26 cellular contexts compared by ENCODE assay signal in the genomic region with DNA sequence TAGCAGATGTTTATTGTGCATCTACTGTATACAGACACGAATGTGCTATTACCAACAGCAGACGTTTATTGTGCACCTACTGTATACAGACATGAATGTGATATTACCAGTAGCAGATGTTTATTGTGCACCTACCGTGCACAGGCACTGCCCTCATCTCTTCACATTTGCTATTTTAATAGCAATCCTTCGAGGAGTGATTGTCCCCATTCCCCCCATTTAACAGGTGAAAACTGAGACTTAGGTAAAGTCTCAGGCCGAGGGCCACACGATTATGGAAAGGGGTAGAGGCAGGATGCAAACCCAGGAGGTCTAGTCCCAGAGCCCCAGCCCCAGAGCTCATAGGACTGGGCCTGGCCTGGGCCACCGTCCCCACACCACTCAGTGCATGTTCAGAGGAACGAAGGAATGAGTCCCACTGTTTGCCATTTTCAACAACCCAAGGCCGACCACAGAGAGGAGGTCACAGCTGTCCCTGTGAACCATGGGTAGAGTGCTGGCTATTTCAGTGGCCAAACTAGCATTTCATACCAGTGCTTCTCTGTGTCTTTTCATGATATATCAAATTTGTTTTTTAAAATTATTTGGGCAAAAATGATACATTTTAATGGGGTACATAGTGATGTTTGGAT.
"Had no signal": no experiment of that assay in that cellular context is flagged by ENCODE, and none has a peak within 500 bp of the region (broad histone marks: within the 10 kb centered on the region; RNA-seq: fewer than 3 reads in every experiment).

No MANE protein-coding gene starts in this region.

- H3K27ac ChIP-seq: neutrophil, ovary, parathyroid adenoma, psoas muscle, right lobe of liver, sigmoid colon, stomach, thoracic aorta, thyroid gland, tibial nerve, upper lobe of left lung, vagina had no signal

- DNase-seq: naive thymus-derived CD8-positive, alpha-beta T cell; nephron progenitor cell; nucleus accumbens; ovary; psoas muscle; right lobe of liver; sigmoid colon; small intestine; stimulated activated CD4-positive, alpha-beta T cell treated with anti-CD3 and anti-CD28 coated beads, Interleukin-15, amount 100 ng/mL, for 24 hours; stimulated activated CD4-positive, alpha-beta T cell treated with anti-CD3 and anti-CD28 coated beads, Interleukin-2, amount 100 ng/mL, for 24 hours; stimulated activated CD4-positive, alpha-beta T cell treated with anti-CD3 and anti-CD28 coated beads, Interleukin-2, amount 100 ng/mL, for 48 hours; stimulated activated CD4-positive, alpha-beta T cell treated with anti-CD3 and anti-CD28 coated beads, Interleukin-4, amount 100 ng/mL, for 24 hours; stimulated activated naive B cell treated with anti-CD40 and anti-IgM and Interleukin-4, amounts not matched to agents 10 μg/mL and 1 μg/mL and 100 μg/mL, for 72 hours; stimulated activated naive CD4-positive, alpha-beta T cell treated with Interleukin-2 at 50 U/mL for 16 hours; stomach; thyroid gland; trophoblast cell; upper lobe of left lung had no signal

- H3K4me1 ChIP-seq: parathyroid adenoma, psoas muscle, right lobe of liver, sigmoid colon, stomach, thyroid gland, tibial nerve, upper lobe of left lung, vagina had no signal

- H3K4me3 ChIP-seq: ovary, psoas muscle, right lobe of liver, sigmoid colon, stomach, thoracic aorta, thyroid gland, tibial nerve, upper lobe of left lung, vagina had no signal

- FAIRE-seq: small intestine had no signal

- H3K9me3 ChIP-seq: neutrophil, ovary, psoas muscle, right lobe of liver, sigmoid colon, stomach, thoracic aorta, thyroid gland, tibial nerve, upper lobe of left lung, vagina had no signal

- ATAC-seq: naive thymus-derived CD8-positive, alpha-beta T cell; natural killer cell treated with Interleukin-12 subunit alpha and Interleukin-12 subunit beta and Interleukin-15 and Interleukin-18, amount 100 ng/mL, for 72 hours; psoas muscle; right cardiac atrium; right lobe of liver; stimulated activated effector memory CD8-positive, alpha-beta T cell treated with anti-CD3 and anti-CD28 coated beads, Interleukin-12 subunit alpha, Interleukin-12 subunit beta, amount 100 ng/mL, for 72 hours; stimulated activated naive B cell treated with anti-CD40 and anti-IgM and Interleukin-4, amounts not matched to agents 10 μg/mL and 1 μg/mL and 100 μg/mL, for 72 hours had no signal

- H3K36me3 ChIP-seq: neutrophil, ovary, right lobe of liver, sigmoid colon, thoracic aorta, thyroid gland had no signal

- H3K27me3 ChIP-seq: neutrophil, ovary, right lobe of liver, sigmoid colon, stomach, thyroid gland, tibial nerve, upper lobe of left lung, vagina had no signal
